ENCODE assay signal across 10 cellular contexts in the genomic region with DNA sequence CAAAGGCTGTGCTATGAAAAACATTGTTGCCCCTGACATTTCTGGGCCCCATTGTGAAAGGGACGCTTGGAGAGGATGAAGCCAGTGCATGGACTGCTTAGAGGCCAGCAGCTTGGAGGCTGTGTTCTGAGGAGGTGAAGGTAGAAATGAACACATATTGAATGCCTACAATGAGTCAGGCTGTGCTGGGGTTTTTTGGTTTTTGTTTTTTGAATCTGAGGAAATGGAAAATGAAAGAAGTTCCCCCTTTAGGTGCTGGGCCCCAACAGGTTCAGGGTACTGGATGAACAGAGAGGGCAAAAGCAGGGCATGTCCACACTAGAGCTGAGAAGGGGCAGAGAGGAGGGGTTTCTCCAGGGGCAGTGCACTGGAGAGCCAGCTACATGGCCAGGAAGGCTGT.
A peak's percentile ranks its signal among the peaks of the same experiment; 100 is the strongest.
DNase-seq lines count a peak whose midpoint lies in the region; ATAC-seq and TF ChIP-seq lines count a peak whose summit lies in the region.
"Had no signal": no experiment of that assay in that cellular context is flagged by ENCODE, and none has a peak within 500 bp of the region (broad histone marks: within the 10 kb centered on the region; RNA-seq: fewer than 3 reads in every experiment).

No MANE protein-coding gene starts in this region.

- H3K4me3 ChIP-seq in psoas muscle (no peak overlapping the region), aorta (ENCODE audit: low read length in 2 of 2) (no peak overlapping the region)
- H3K4me3 ChIP-seq: GM23248 had no signal

- no peak overlapping the region for H3K27ac ChIP-seq in psoas muscle
- no peak overlapping the region for H3K27ac ChIP-seq in aorta (ENCODE audit: low read depth in 1 of 2, low read length in 2 of 2)
- H3K27ac ChIP-seq: epithelial cell of prostate, GM23248 had no signal

- H3K4me1 ChIP-seq in psoas muscle: no peaks in the 10 kb centered on the region
- no peaks in the 10 kb centered on the region for H3K4me1 ChIP-seq in aorta (ENCODE audit: control insufficient read depth in 1 of 2, insufficient read depth in 2 of 2, low read length in 2 of 2)

- intact Hi-C loops in psoas muscle (cut with DNase I) (no loop called here), aorta (cut with DNase I) (no loop called here)

- ATAC-seq in GM18858 (IDR thresholded peaks at IDR 0.05; ENCODE audit: unreplicated experiment) (peak; percentile 93), GM19463 (IDR thresholded peaks at IDR 0.05; ENCODE audit: unreplicated experiment) (peak; percentile 89), HG02885 (IDR thresholded peaks at IDR 0.05; ENCODE audit: poor library complexity, unreplicated experiment) (peak; percentile 86), HG03565 (IDR thresholded peaks at IDR 0.05; ENCODE audit: unreplicated experiment) (peak; percentile 89), psoas muscle (no peak), aorta (ENCODE audit: low FRiP score) (no peak)

- DNase-seq in psoas muscle (no peak), aorta (no peak), SHP77 (lab: John Stamatoyannopoulos, UW) (no peak), DMS114 treated with DMSO at 0.1 percent for 48 hours (lab: John Stamatoyannopoulos, UW; ENCODE audit: unreplicated experiment) (no peak)
- DNase-seq: GM23248 had no signal

- 73 to 87% (median 78%) methylated on average over 1 of the region's 1 CpG for WGBS in psoas muscle, 3 donors
- 69 to 79% methylated on average over 1 of the region's 1 CpG for WGBS in aorta, 2 donors

- TF ChIP-seq CTCF in psoas muscle (IDR thresholded peaks at IDR 0.05): no peak

- H3K36me3 ChIP-seq in psoas muscle (ENCODE audit: insufficient read depth in 1 of 2, low read depth in 1 of 2) (no peaks in the 10 kb centered on the region), aorta (ENCODE audit: control insufficient read depth in 1 of 2, insufficient read depth in 2 of 2, low read length in 1 of 2) (no peaks in the 10 kb centered on the region)

- no peaks in the 10 kb centered on the region for H3K9me3 ChIP-seq in psoas muscle
- H3K9me3 ChIP-seq in aorta (ENCODE audit: control insufficient read depth, low read length): peaks cover 2% of the 10 kb centered on the region

- H3K27me3 ChIP-seq in psoas muscle (ENCODE audit: insufficient read depth in 3 of 3, low read length in 2 of 3) (no peaks in the 10 kb centered on the region), aorta (ENCODE audit: control insufficient read depth in 1 of 2, insufficient read depth in 2 of 2, low read length in 1 of 2) (no peaks in the 10 kb centered on the region)

Comparison
In these comparisons a context has a peak if more than half of its experiments do, and no peak if none do; other contexts are left out.
1. ATAC-seq: peak in GM18858 (single experiment), GM19463 (single experiment), HG02885 (single experiment) and HG03565 (single experiment); none in psoas muscle (0 of 4) and aorta (single experiment).